Comparison of ENCODE assay signal across 8 cellular contexts in genomic region chr7:116167177-116167576, GRCh38. TPM values are rescaled to one million over a fixed set of nuclear protein-coding genes. Genes with fewer than 3 reads are reported as not detected.
A peak's percentile ranks its signal among the peaks of the same experiment; 100 is the strongest.
DNase-seq lines count a peak whose midpoint lies in the region; ATAC-seq and TF ChIP-seq lines count a peak whose summit lies in the region.
"Had no signal": no experiment of that assay in that cellular context is flagged by ENCODE, and none has a peak within 500 bp of the region (broad histone marks: within the 10 kb centered on the region; RNA-seq: fewer than 3 reads in every experiment).

No MANE protein-coding gene starts in this region.

- H3K4me3 Mint-ChIP-seq in T-cell: no peak overlapping the region

- peaks cover 72% of the 10 kb centered on the region for H3K4me1 ChIP-seq in DND-41 (ENCODE audit: insufficient read depth, low read length)
- H3K4me1 ChIP-seq in HEK293 (ENCODE audit: control insufficient read depth, insufficient read depth, low read length): no peaks in the 10 kb centered on the region

- no peaks in the 10 kb centered on the region for H3K9me3 Mint-ChIP-seq in T-cell

- CTCF ChIA-PET in HEK293 (lab: Yijun Ruan, JAX) (interaction anchor here (0.5 to 2.4 kb wide), 7 partner anchors 12 to 425 kb away, joined by 3 to 13 read pairs (median 5); no protein-coding TSS in a partner anchor), T-cell (lab: Charles Lee) (interaction anchor here (0.5 to 2.4 kb wide), 10 partner anchors 10 to 893 kb away, joined by 3 to 9 read pairs (median 4); no protein-coding TSS in a partner anchor)

- H3K4me1 Mint-ChIP-seq in T-cell: peaks cover 5 to 12% (median 10%) of the 10 kb centered on the region in 3 donors

- H4K20me1 ChIP-seq in DND-41 (ENCODE audit: insufficient read depth, low read length): no peaks in the 10 kb centered on the region

- H3K9me3 ChIP-seq in DND-41 (ENCODE audit: insufficient read depth, low read length, severe bottlenecking) (no peaks in the 10 kb centered on the region), HEK293 (ENCODE audit: control insufficient read depth, insufficient read depth, low read depth, low read length) (no peaks in the 10 kb centered on the region)
- H3K9me3 ChIP-seq: lower lobe of right lung had no signal

- DNase-seq in DND-41: peak; percentile 79
- peak in 14 of 34 experiments; percentile 3 to 27 (median 10) for DNase-seq in T-cell
- DNase-seq in kidney epithelial cell (ENCODE audit: low read depth): no peak
- no peak for DNase-seq in NCI-H2227 (lab: John Stamatoyannopoulos, UW; ENCODE audit: unreplicated experiment)
- DNase-seq in KG1 (lab: John Stamatoyannopoulos, UW): no peak
- DNase-seq: lower lobe of right lung had no signal

- H3K27me3 ChIP-seq in DND-41 (ENCODE audit: insufficient read depth, low read length, poor library complexity) (no peaks in the 10 kb centered on the region), kidney epithelial cell (ENCODE audit: control insufficient read depth, insufficient read depth, low read length) (no peaks in the 10 kb centered on the region)

- no peak overlapping the region for H3K27ac Mint-ChIP-seq in T-cell

- H3K36me3 ChIP-seq in DND-41 (ENCODE audit: insufficient read depth, low read length): no peaks in the 10 kb centered on the region
- no peaks in the 10 kb centered on the region for H3K36me3 ChIP-seq in HEK293 (ENCODE audit: control insufficient read depth in 2 of 2, insufficient read depth in 1 of 2, low read length in 2 of 2)
- H3K36me3 ChIP-seq in kidney epithelial cell (ENCODE audit: control insufficient read depth, insufficient read depth, low read length): no peaks in the 10 kb centered on the region
- H3K36me3 ChIP-seq: lower lobe of right lung had no signal

- ATAC-seq in DND-41 (ENCODE audit: insufficient read depth, low read depth): peak; percentile 88
- peak; percentile 43 to 77 (median 68) for ATAC-seq in T-cell (replicated peaks in 1 of 4)
- ATAC-seq in HG03469 (IDR thresholded peaks at IDR 0.05; ENCODE audit: unreplicated experiment): no peak

- H3K4me2 ChIP-seq in DND-41 (ENCODE audit: insufficient read depth, low read length): peak overlapping the region; percentile 28; the same call in 1 of the 2 replicates

- no peaks in the 10 kb centered on the region for H3K79me2 ChIP-seq in DND-41 (ENCODE audit: insufficient read depth, low read length)

- H3K4me3 ChIP-seq in DND-41 (ENCODE audit: low read depth in 1 of 2, low read length in 2 of 2) (0 out of 4 replicates have a peak overlapping the region, but pooled peaks of 1 of the 2 experiments have one; percentile 1), HEK293 (ENCODE audit: low read depth, low read length) (no peak overlapping the region), kidney epithelial cell (ENCODE audit: low read depth, low read length) (no peak overlapping the region)
- H3K4me3 ChIP-seq: lower lobe of right lung had no signal

- peaks cover 8 to 20% of the 10 kb centered on the region in 2 donors for H3K27me3 Mint-ChIP-seq in T-cell

- H3K36me3 Mint-ChIP-seq in T-cell: no peaks in the 10 kb centered on the region

- H3K27ac ChIP-seq in DND-41 (ENCODE audit: low read length): peak overlapping the region; percentile 72
- no peak overlapping the region for H3K27ac ChIP-seq in HEK293 (ENCODE audit: extremely low read depth, low read depth, low read length)
- H3K27ac ChIP-seq: lower lobe of right lung had no signal

- peak; percentile 78 for TF ChIP-seq CTCF in DND-41 (IDR thresholded peaks at IDR 0.05; ENCODE audit: borderline replicate concordance, extremely low read depth, low read length, poor library complexity, severe bottlenecking)
- no peak for TF ChIP-seq CTCF in HEK293 (tag by site-specific recombination; IDR thresholded peaks at IDR 0.05)
- TF ChIP-seq CTCF in kidney epithelial cell (IDR thresholded peaks at IDR 0.05; ENCODE audit: insufficient read depth, low read length, poor library complexity, severe bottlenecking): peak; percentile 13

- peak overlapping the region; percentile 31 for H2AFZ ChIP-seq in DND-41 (ENCODE audit: low read depth, low read length)

- POLR2A ChIA-PET in HEK293 (lab: Yijun Ruan, JAX): interaction anchor here (0.6 kb wide), 1 partner anchor 93 kb away, joined by 4 read pairs; no protein-coding TSS in a partner anchor
- POLR2A ChIA-PET in T-cell (lab: Charles Lee): no interaction called here

- H3K9ac ChIP-seq in DND-41 (ENCODE audit: low read depth, low read length): no peak overlapping the region

TF ChIP-seq in HEK293, 187 proteins besides CTCF, POLR2A, EP300 and RAD21:
- peak; percentile 76 for TF ChIP-seq ZNF677 (tag by site-specific recombination; IDR thresholded peaks at IDR 0.05)
- no peak for TF ChIP-seq ZNF623 (tag by site-specific recombination; IDR thresholded peaks at IDR 0.05)
- TF ChIP-seq ZNF626 (tag by site-specific recombination; IDR thresholded peaks at IDR 0.05): no peak
- no peak for TF ChIP-seq ZBTB21 (tag by site-specific recombination; IDR thresholded peaks at IDR 0.05)
- no peak for TF ChIP-seq ZFP37 (tag by site-specific recombination; IDR thresholded peaks at IDR 0.05)
- TF ChIP-seq ZBTB20 (tag by site-specific recombination; IDR thresholded peaks at IDR 0.05): no peak
- no peak for TF ChIP-seq BCL11B (tag by site-specific recombination; IDR thresholded peaks at IDR 0.05; ENCODE audit: low read depth)
- TF ChIP-seq ZNF221 (tag by site-specific recombination; IDR thresholded peaks at IDR 0.05; ENCODE audit: borderline replicate concordance): no peak

RNA-seq across cellular contexts. Expression of gene TES, which starts 43.2 kb away (rescaled TPM):
- 100 to 1,000 TPM; 101 to 132 (median 117) TPM for total RNA-seq in T-cell
- total RNA-seq in kidney epithelial cell: 269 and 282 TPM in 2 replicates
